ENCODE assay signal across 5 cellular contexts in the genomic region with DNA sequence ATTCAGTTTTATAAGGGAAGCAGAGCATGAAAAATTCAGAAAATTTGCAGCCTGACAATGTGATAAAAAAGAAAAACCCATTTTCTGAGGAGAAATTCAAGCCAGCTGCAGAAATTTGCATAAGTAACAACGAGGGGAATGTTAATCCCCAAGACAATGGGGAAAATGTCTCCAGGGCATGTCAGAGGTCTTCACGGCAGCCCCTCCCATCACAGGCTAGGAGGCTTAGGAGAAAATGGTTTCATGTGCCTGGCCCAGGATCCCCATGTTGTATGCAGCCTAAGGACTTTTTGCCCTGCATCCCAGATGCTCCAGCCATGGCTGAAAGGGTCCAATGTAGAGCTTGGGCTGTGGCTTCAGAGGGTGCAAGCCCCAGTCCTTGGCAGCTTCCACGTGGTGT.
DNase-seq lines count a peak whose midpoint lies in the region; FAIRE-seq and TF ChIP-seq lines count a peak whose summit lies in the region.
"Not testable (repeated sequence)": the region's sequence is repeated elsewhere in the genome, so short reads cannot be mapped to it uniquely, and the experiment has no call there.

No MANE protein-coding gene starts in this region.

- TF ChIP-seq EP300 in H1 (IDR thresholded peaks at IDR 0.05; ENCODE audit: borderline replicate concordance in 1 of 2, low read depth in 2 of 2, low read length in 2 of 2) = not testable (repeated sequence)

- not testable (repeated sequence) for H3K14ac ChIP-seq in H9 (ENCODE audit: insufficient read depth, low read length); H1 (ENCODE audit: insufficient read length)

- POLR2A ChIA-PET in H1 (lab: Charles Lee; ENCODE audit: partially characterized antibody) = not testable (repeated sequence)

- not testable (repeated sequence) for H3K79me2 ChIP-seq in H9 (ENCODE audit: insufficient read depth, low read length); H1 (ENCODE audit: control insufficient read depth in 1 of 2, insufficient read depth in 2 of 2, low read length in 2 of 2); neural progenitor cell (ENCODE audit: low read depth)

- H3K9me3 ChIP-seq in H9 (ENCODE audit: control insufficient read depth, low read depth, low read length); H1 (ENCODE audit: insufficient read depth in 2 of 2, low read depth in 1 of 2, low read length in 1 of 2); neural progenitor cell (ENCODE audit: low read depth): not testable (repeated sequence)
- H3K9me3 ChIP-seq in NT2/D1 (ENCODE audit: insufficient read depth, low read length) = peaks cover 21% of the 10 kb centered on the region

- peaks cover 17 to 19% of the 10 kb centered on the region in 2 experiments for H3K9me3 Mint-ChIP-seq in H9
- H3K9me3 Mint-ChIP-seq in neural progenitor cell = not testable (repeated sequence)

- H3K23ac ChIP-seq in H9 (ENCODE audit: insufficient read length, low read depth, low read length); H1 (ENCODE audit: insufficient read length): not testable (repeated sequence)

- not testable (repeated sequence) for H3K4ac ChIP-seq in H9 (ENCODE audit: low read depth, low read length); H1 (replicated peaks; ENCODE audit: insufficient read length, low read depth, low read length)

- H4K20me1 ChIP-seq in H9 (ENCODE audit: control insufficient read depth, insufficient read depth, insufficient read length); H1 (replicated peaks in 1 of 2; ENCODE audit: control insufficient read depth in 1 of 2, insufficient read depth in 2 of 2, low read length in 2 of 2); neural progenitor cell (ENCODE audit: low read depth): not testable (repeated sequence)

- TF ChIP-seq RAD21 in H1 (IDR thresholded peaks at IDR 0.05 in 1 of 2, conservative IDR thresholded peaks at IDR 0.05 in 1 of 2; ENCODE audit: low read depth in 2 of 2, low read length in 2 of 2) = not testable (repeated sequence)

- H2BK12ac ChIP-seq in H9 (ENCODE audit: insufficient read length, low read depth, low read length) = not testable (repeated sequence)
- H2BK12ac ChIP-seq in H1 (ENCODE audit: low read depth, low read length) = 0 out of 2 replicates have a peak overlapping the region, but pooled peaks have one; percentile 51

- H3K79me1 ChIP-seq in H9 (ENCODE audit: insufficient read depth, low read depth, low read length, poor library complexity, severe bottlenecking); H1 (ENCODE audit: low read depth, low read length): not testable (repeated sequence)

- not testable (repeated sequence) for FAIRE-seq in H1 (lab: Jason Lieb, UNC)

- H3T11ph ChIP-seq in H9 (ENCODE audit: low read length) = not testable (repeated sequence)

- H3K27me3 ChIP-seq in H9 (ENCODE audit: insufficient read depth, low read length); NT2/D1 (ENCODE audit: insufficient read depth, insufficient read length); H1 (replicated peaks in 1 of 4; ENCODE audit: control insufficient read depth in 3 of 4, extremely low read depth in 1 of 4, insufficient read depth in 3 of 4, low read length in 3 of 4); neural progenitor cell: not testable (repeated sequence)

- not testable (repeated sequence) for H3K4me1 Mint-ChIP-seq in H9, neural progenitor cell

- H2BK5ac ChIP-seq in H9 (ENCODE audit: insufficient read length, low read length); H1 (ENCODE audit: low read depth, low read length): not testable (repeated sequence)

- not testable (repeated sequence) for H3K56ac ChIP-seq in H9 (ENCODE audit: insufficient read length, low read depth, low read length); H1 (replicated peaks; ENCODE audit: insufficient read length, low read depth, low read length)

- not testable (repeated sequence) for H4K8ac ChIP-seq in H9 (replicated peaks; ENCODE audit: insufficient read length, low read depth, low read length); H1 (ENCODE audit: extremely low read depth, insufficient read depth, low read length)

- peaks cover 12 to 28% (median 18%) of the 10 kb centered on the region in 3 experiments; a peak in 6 of 7 replicates for H3K36me3 Mint-ChIP-seq in H9 (ENCODE audit: insufficient read depth in 1 of 3, low read depth in 3 of 3)
- not testable (repeated sequence) for H3K36me3 Mint-ChIP-seq in neural progenitor cell

- H3K27ac ChIP-seq in H9 (ENCODE audit: insufficient read length, low read depth, low read length); H1 (ENCODE audit: low read depth, low read length); neural progenitor cell: not testable (repeated sequence)

- not testable (repeated sequence) for H2BK20ac ChIP-seq in H9 (ENCODE audit: low read depth, low read length, poor library complexity, severe bottlenecking); H1 (ENCODE audit: low read length)

- not testable (repeated sequence) for H3K4me2 ChIP-seq in H9 (ENCODE audit: insufficient read depth, insufficient read length, low read length); H1 (ENCODE audit: insufficient read depth in 1 of 2, low read depth in 2 of 2, low read length in 2 of 2); neural progenitor cell

- not testable (repeated sequence) for H2BK15ac ChIP-seq in H9 (ENCODE audit: low read depth, low read length); H1 (ENCODE audit: low read length)

- not testable (repeated sequence) for TF ChIP-seq POLR2A in H1 (IDR thresholded peaks at IDR 0.05; ENCODE audit: control extremely low read depth in 1 of 2, low read depth in 2 of 2, low read length in 2 of 2)

- peak; percentile 36 for DNase-seq in ELF-1 (ENCODE audit: low read depth, low spot score)
- DNase-seq in H9; H1 (ENCODE audit: low read depth in 1 of 2, low spot score in 2 of 2): not testable (repeated sequence)
- DNase-seq in NT2/D1 (ENCODE audit: low read depth, low spot score) = peak; percentile 50
- DNase-seq in neural progenitor cell (ENCODE audit: low spot score) = peak; percentile 44

- not testable (repeated sequence) for H4K91ac ChIP-seq in H9 (ENCODE audit: insufficient read length, low read depth, low read length); H1 (replicated peaks; ENCODE audit: insufficient read length, low read length)

- H2BK120ac ChIP-seq in H9 (ENCODE audit: low read depth, low read length, poor library complexity, severe bottlenecking); H1 (replicated peaks; ENCODE audit: low read depth, low read length): not testable (repeated sequence)

- H2AK5ac ChIP-seq in H9 (ENCODE audit: insufficient read length, low read length); H1 (ENCODE audit: low read depth, low read length): not testable (repeated sequence)

- H3K36me3 ChIP-seq in NT2/D1 (ENCODE audit: insufficient read depth, insufficient read length, low read length); H1 (ENCODE audit: control insufficient read depth in 2 of 4, insufficient read depth in 4 of 4, low read length in 3 of 4); neural progenitor cell: not testable (repeated sequence)

- CTCF ChIA-PET in H1 (lab: Charles Lee; ENCODE audit: partially characterized antibody) = not testable (repeated sequence)

- not testable (repeated sequence) for H3K4me3 Mint-ChIP-seq in H9, neural progenitor cell

- H4K5ac ChIP-seq in H9 (ENCODE audit: insufficient read length, low read depth, low read length); H1 (ENCODE audit: insufficient read length, low read depth, low read length): not testable (repeated sequence)

- not testable (repeated sequence) for H2AFZ ChIP-seq in H9 (ENCODE audit: low read length); H1 (ENCODE audit: low read length)
- H2AFZ ChIP-seq in neural progenitor cell (replicated peaks) = peak overlapping the region; percentile 10

- TF ChIP-seq CTCF in H9 (conservative IDR thresholded peaks at IDR 0.05); H1 (IDR thresholded peaks at IDR 0.05; ENCODE audit: control extremely low read depth in 1 of 3, insufficient read depth in 1 of 3, low read depth in 1 of 3, low read length in 3 of 3); neural progenitor cell (IDR thresholded peaks at IDR 0.05): not testable (repeated sequence)

- H3K9ac ChIP-seq in H9 (ENCODE audit: extremely low read depth, insufficient read length, low read length); NT2/D1 (ENCODE audit: insufficient read length, low read depth); H1 (replicated peaks in 1 of 4; ENCODE audit: extremely low read depth in 1 of 4, low read depth in 3 of 4, low read length in 3 of 4); neural progenitor cell: not testable (repeated sequence)

- WGBS in H9 (ENCODE audit: extremely low coverage, insufficient read length, low lambda C conversion rate) = no CpG with 5 or more reads among the region's 3 CpGs
- WGBS in H1 (ENCODE audit: extremely low coverage in 1 of 2, insufficient coverage in 1 of 2, insufficient read length in 1 of 2, insufficient replicate concordance in 2 of 2, low coverage in 1 of 2, low lambda C conversion rate in 2 of 2, missing lambda C conversion rate in 1 of 2), 2 experiments = 75% methylated on average over 3 of the region's 3 CpGs; no CpG with 5 or more reads in 1 of the 2 experiments

- not testable (repeated sequence) for H3K27me3 Mint-ChIP-seq in H9 (ENCODE audit: low read depth); neural progenitor cell (ENCODE audit: insufficient read depth, low read depth)

- H3K27ac Mint-ChIP-seq in H9 = peak overlapping the region; percentile 3 to 78 (median 25); a peak in 6 of 7 replicates
- H3K27ac Mint-ChIP-seq in neural progenitor cell = not testable (repeated sequence)

- not testable (repeated sequence) for H3K23me2 ChIP-seq in H9 (ENCODE audit: insufficient read length, low read depth, low read length, poor library complexity, severe bottlenecking); H1 (ENCODE audit: low read depth, low read length)

- H3F3A ChIP-seq in neural progenitor cell (ENCODE audit: low read depth) = not testable (repeated sequence)

- not testable (repeated sequence) for H3K4me3 ChIP-seq in NT2/D1 (ENCODE audit: insufficient read length, low read depth); H1 (ENCODE audit: extremely low read depth in 1 of 4, insufficient read depth in 2 of 4, low read depth in 3 of 4, low read length in 4 of 4); neural progenitor cell

- H3K4me1 ChIP-seq in H9 (ENCODE audit: insufficient read depth, low read length); NT2/D1 (ENCODE audit: insufficient read depth, insufficient read length); H1 (replicated peaks in 1 of 4; ENCODE audit: control insufficient read depth in 3 of 4, insufficient read depth in 4 of 4, low read length in 3 of 4); neural progenitor cell: not testable (repeated sequence)

- not testable (repeated sequence) for H3K18ac ChIP-seq in H9 (ENCODE audit: insufficient read length, low read depth, low read length); H1 (ENCODE audit: extremely low read depth, low read length)
